Comparison of ENCODE assay signal across 1 cellular context in genomic region chr5:102451082-102451481, GRCh38.
TF ChIP-seq lines count a peak whose summit lies in the region.

No MANE protein-coding gene starts in this region.

TF ChIP-seq in GM12878, 131 proteins besides CTCF, POLR2A, EP300 and RAD21 (continued from another document):
- TF ChIP-seq SIX5 (IDR thresholded peaks at IDR 0.05; ENCODE audit: low read depth, low read length, severe bottlenecking) (no peak), HDGF (IDR thresholded peaks at IDR 0.05) (no peak), BCL3 (IDR thresholded peaks at IDR 0.05; ENCODE audit: borderline replicate concordance, insufficient read depth, low read depth, low read length, poor library complexity, severe bottlenecking) (no peak)
TF ChIP-seq in GM12878: peak in this region for 0.
